In genomic region chr3:134314588-134315285, GRCh38 we compare ENCODE assay signal across 13 cellular contexts. TPM values are rescaled to one million over a fixed set of nuclear protein-coding genes. Genes with fewer than 3 reads are reported as not detected.
DNase-seq lines count a peak whose midpoint lies in the region; ATAC-seq, FAIRE-seq and TF ChIP-seq lines count a peak whose summit lies in the region.
"Had no signal": no experiment of that assay in that cellular context is flagged by ENCODE, and none has a peak within 500 bp of the region (broad histone marks: within the 10 kb centered on the region; RNA-seq: fewer than 3 reads in every experiment).

No MANE protein-coding gene starts in this region.

- DNase-seq in H54 (ENCODE audit: insufficient read length, low spot score) (no peak), body of pancreas (no peak), kidney (peak; percentile 49), hippocampal formation (lab: John Stamatoyannopoulos, UW) (no peak), NCI-H2107 (lab: John Stamatoyannopoulos, UW) (no peak), NCI-H510A (lab: John Stamatoyannopoulos, UW) (no peak)
- DNase-seq in NK-92 treated with Interleukin-12 subunit alpha and Interleukin-12 subunit beta, amount 100 ng/mL, for 24 hours (lab: John Stamatoyannopoulos, UW) = no peak
- DNase-seq: activated CD4-positive, alpha-beta memory T cell treated with anti-CD3 and anti-CD28 coated beads, Interleukin-2, amount 10 ng/mL, durations not matched to agents 7 days and 5 days had no signal

- TF ChIP-seq CTCF in body of pancreas (IDR thresholded peaks at IDR 0.05) (no peak), kidney (IDR thresholded peaks at IDR 0.05; ENCODE audit: borderline replicate concordance, extremely low read depth, insufficient read depth) (no peak)

- no peaks in the 10 kb centered on the region for H3K36me3 ChIP-seq in body of pancreas (replicated peaks in 1 of 2; ENCODE audit: insufficient read depth in 1 of 2, low read depth in 2 of 2)
- no peaks in the 10 kb centered on the region for H3K36me3 ChIP-seq in kidney (ENCODE audit: control insufficient read depth in 1 of 2, insufficient read depth in 2 of 2, low read length in 2 of 2)
- no peaks in the 10 kb centered on the region for H3K36me3 ChIP-seq in skeletal muscle satellite cell (ENCODE audit: insufficient read depth, low read length)

- intact Hi-C loops in body of pancreas (cut with DNase I) (loop anchor here (5.0 kb wide), 1 partner anchor 53 kb away; no protein-coding TSS in a partner anchor), kidney (cut with DNase I) (loop anchor here (5.0 kb wide), 1 partner anchor 48 kb away; no protein-coding TSS in a partner anchor)

- H3K27ac ChIP-seq in body of pancreas (peak overlapping the region; percentile 84 to 94 (median 88)), kidney (ENCODE audit: low read depth in 2 of 2, low read length in 2 of 2) (peak overlapping the region; percentile 95 to 97)
- H3K27ac ChIP-seq: SK-N-MC had no signal

- peak overlapping the region; percentile 84 for H3K4me2 ChIP-seq in skeletal muscle satellite cell (ENCODE audit: low read length)

- H3K4me1 ChIP-seq in body of pancreas = peaks cover 50% of the 10 kb centered on the region
- peaks cover 41 to 48% of the 10 kb centered on the region in 2 donors for H3K4me1 ChIP-seq in kidney (ENCODE audit: control insufficient read depth in 1 of 2, insufficient read depth in 1 of 2, low read depth in 1 of 2, low read length in 2 of 2)
- H3K4me1 ChIP-seq in skeletal muscle satellite cell (ENCODE audit: control insufficient read depth, insufficient read depth, low read length) = peaks cover 85% of the 10 kb centered on the region

- no peaks in the 10 kb centered on the region for H3K9me3 ChIP-seq in body of pancreas
- no peaks in the 10 kb centered on the region for H3K9me3 ChIP-seq in kidney (ENCODE audit: control insufficient read depth in 1 of 2, low read length in 2 of 2)
- H3K9me3 ChIP-seq in skeletal muscle satellite cell (replicated peaks; ENCODE audit: low read length) = no peaks in the 10 kb centered on the region

- no peaks in the 10 kb centered on the region for H3K27me3 ChIP-seq in body of pancreas
- no peaks in the 10 kb centered on the region for H3K27me3 ChIP-seq in skeletal muscle satellite cell (ENCODE audit: control insufficient read depth, insufficient read depth, low read length)

- WGBS in body of pancreas, 2 donors = 83 to 90% methylated on average over 6 of the region's 6 CpGs

- FAIRE-seq in H54 (lab: Jason Lieb, UNC) = no peak
- FAIRE-seq in kidney (lab: Jason Lieb, UNC) = no peak
- FAIRE-seq: K562 had no signal

- H3K9ac ChIP-seq in kidney (ENCODE audit: low read length in 2 of 2) (peak overlapping the region in 1 of 2 donors; percentile 71), skeletal muscle satellite cell (ENCODE audit: low read depth, low read length) (peak overlapping the region; percentile 91)

- H3K4me3 ChIP-seq in body of pancreas (no peak overlapping the region), kidney (ENCODE audit: low read length in 2 of 2) (peak overlapping the region; percentile 40 to 67), skeletal muscle satellite cell (ENCODE audit: low read length) (no peak overlapping the region)
- H3K4me3 ChIP-seq: K562, SK-N-MC had no signal

- no peak for ATAC-seq in body of pancreas
- ATAC-seq: CD8-positive, alpha-beta T cell; natural killer cell treated with Interleukin-12 subunit alpha and Interleukin-12 subunit beta and Interleukin-15 and Interleukin-18, amount 100 ng/mL, for 72 hours had no signal

- 0 out of 2 replicates have a peak, but pooled peaks have one; percentile 3 for TF ChIP-seq POLR2A in H54 (IDR thresholded peaks at IDR 0.05; ENCODE audit: low read depth, low read length)
- TF ChIP-seq POLR2A in body of pancreas (IDR thresholded peaks at IDR 0.05) = no peak

RNA-seq across cellular contexts. Expression of gene AMOTL2, which starts 59.5 kb away (rescaled TPM):
- total RNA-seq in body of pancreas = 10 to 100 TPM; 65.1 to 71.5 TPM
- 83.5 TPM for total RNA-seq in kidney
- 19.5 TPM for polyA plus RNA-seq in kidney (ENCODE audit: insufficient read depth, low read depth, low replicate concordance)
- total RNA-seq in skeletal muscle satellite cell (2012; rRNA removed) = 40.8 and 77.5 TPM in 2 replicates
- total RNA-seq: activated CD4-positive, alpha-beta memory T cell treated with anti-CD3 and anti-CD28 coated beads, Interleukin-2, amount 10 ng/mL, durations not matched to agents 7 days and 5 days; CD8-positive, alpha-beta T cell; natural killer cell treated with Interleukin-12 subunit alpha and Interleukin-12 subunit beta and Interleukin-15 and Interleukin-18, amount 100 ng/mL, for 72 hours had no signal

Comparison
In these comparisons a context has a peak if more than half of its experiments do, and no peak if none do; other contexts are left out.
1. H3K4me3 ChIP-seq: peak in kidney (2 of 2); none in body of pancreas (0 of 2) and skeletal muscle satellite cell (single experiment).